In the genomic region with DNA sequence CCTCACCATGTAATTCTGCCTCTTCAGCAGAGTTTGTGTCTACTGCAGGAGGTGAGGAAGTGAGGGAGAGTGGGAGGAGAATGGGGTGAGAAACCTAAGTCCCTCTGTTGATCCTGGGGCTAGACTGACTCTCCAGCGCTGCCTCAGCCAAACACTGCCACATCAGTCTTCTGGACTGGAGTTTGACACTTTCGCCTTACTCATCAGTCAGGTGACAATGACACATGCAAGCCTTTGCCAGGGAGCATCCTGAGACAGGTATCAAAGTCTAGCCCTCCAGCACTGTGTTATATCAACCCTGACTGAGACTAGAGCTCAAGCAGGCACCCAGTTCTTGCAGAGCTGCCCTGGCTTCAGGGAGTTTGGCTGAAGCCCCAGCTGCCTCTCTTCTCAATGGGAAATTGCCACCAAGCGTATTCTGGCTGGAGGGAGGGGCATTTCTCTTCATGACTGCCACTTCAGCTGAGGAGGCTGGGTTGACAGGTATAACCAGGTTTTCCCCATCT, we compare ENCODE assay signal across 1 cellular context.
A peak's percentile ranks its signal among the peaks of the same experiment; 100 is the strongest.
TF ChIP-seq lines count a peak whose summit lies in the region.

No MANE protein-coding gene starts in this region.

TF ChIP-seq in HepG2, 621 proteins besides CTCF, POLR2A, EP300 and RAD21 (continued from another document):
- TF ChIP-seq, protein P1, sequence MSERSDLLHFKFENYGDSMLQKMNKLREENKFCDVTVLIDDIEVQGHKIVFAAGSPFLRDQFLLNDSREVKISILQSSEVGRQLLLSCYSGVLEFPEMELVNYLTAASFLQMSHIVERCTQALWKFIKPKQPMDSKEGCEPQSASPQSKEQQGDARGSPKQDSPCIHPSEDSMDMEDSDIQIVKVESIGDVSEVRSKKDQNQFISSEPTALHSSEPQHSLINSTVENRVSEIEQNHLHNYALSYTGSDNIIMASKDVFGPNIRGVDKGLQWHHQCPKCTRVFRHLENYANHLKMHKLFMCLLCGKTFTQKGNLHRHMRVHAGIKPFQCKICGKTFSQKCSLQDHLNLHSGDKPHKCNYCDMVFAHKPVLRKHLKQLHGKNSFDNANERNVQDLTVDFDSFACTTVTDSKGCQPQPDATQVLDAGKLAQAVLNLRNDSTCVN (CRISPR knock-in tag; IDR thresholded peaks at IDR 0.05; ENCODE audit: borderline replicate concordance), result peak; percentile 57; the same call in 1 of the 2 replicates
- 0 out of 2 replicates have a peak, but pooled peaks have one; percentile 48 for TF ChIP-seq ZNF792 (CRISPR knock-in tag; IDR thresholded peaks at IDR 0.05)
- TF ChIP-seq ELF3 (CRISPR knock-in tag; IDR thresholded peaks at IDR 0.05), result peak; percentile 51; the same call in 1 of the 2 replicates
- no peak for TF ChIP-seq ZNF274 (CRISPR knock-in tag; IDR thresholded peaks at IDR 0.05)
- peak; percentile 47; the same call in 1 of the 2 replicates for TF ChIP-seq POGZ (CRISPR knock-in tag; IDR thresholded peaks at IDR 0.05)
- no peak for TF ChIP-seq ZBTB38 (CRISPR knock-in tag; IDR thresholded peaks at IDR 0.05)
- TF ChIP-seq IKZF1 (IDR thresholded peaks at IDR 0.05), result no peak
- TF ChIP-seq MAFF (IDR thresholded peaks at IDR 0.05; ENCODE audit: low read depth, low read length), result peak; percentile 67
